Comparison of ENCODE assay signal across 1 cellular context in the genomic region with DNA sequence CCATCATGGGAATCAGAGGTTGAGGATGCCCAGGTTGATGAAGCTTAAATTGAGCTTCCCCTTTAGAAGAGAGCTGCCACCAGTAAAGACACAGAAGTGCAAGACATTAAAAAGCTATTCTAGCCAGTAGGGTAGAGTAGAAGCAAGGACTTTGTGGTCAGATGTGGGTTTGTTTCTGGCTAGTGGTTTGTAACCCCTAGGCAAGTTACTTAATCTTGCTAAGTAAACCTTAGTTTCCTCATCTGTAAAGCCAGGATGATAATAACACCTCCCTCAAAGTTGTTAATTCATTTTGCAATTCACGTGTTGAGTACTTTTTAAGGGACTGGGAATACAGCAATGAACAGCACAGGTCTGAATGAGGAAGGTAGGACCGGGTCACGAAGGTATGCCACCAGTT.
TF ChIP-seq lines count a peak whose summit lies in the region.

No MANE protein-coding gene starts in this region.

TF ChIP-seq in A549, 52 proteins besides CTCF, POLR2A, EP300 and RAD21 (continued from another document):
- TF ChIP-seq, protein P1, sequence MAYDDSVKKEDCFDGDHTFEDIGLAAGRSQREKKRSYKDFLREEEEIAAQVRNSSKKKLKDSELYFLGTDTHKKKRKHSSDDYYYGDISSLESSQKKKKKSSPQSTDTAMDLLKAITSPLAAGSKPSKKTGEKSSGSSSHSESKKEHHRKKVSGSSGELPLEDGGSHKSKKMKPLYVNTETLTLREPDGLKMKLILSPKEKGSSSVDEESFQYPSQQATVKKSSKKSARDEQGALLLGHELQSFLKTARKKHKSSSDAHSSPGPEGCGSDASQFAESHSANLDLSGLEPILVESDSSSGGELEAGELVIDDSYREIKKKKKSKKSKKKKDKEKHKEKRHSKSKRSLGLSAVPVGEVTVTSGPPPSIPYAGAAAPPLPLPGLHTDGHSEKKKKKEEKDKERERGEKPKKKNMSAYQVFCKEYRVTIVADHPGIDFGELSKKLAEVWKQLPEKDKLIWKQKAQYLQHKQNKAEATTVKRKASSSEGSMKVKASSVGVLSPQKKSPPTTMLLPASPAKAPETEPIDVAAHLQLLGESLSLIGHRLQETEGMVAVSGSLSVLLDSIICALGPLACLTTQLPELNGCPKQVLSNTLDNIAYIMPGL (CRISPR knock-in tag; IDR thresholded peaks at IDR 0.05; ENCODE audit: borderline replicate concordance), result no peak
